Comparison of ENCODE assay signal across 11 cellular contexts in genomic region chr10:112958275-112958995, GRCh38. TPM values are rescaled to one million over a fixed set of nuclear protein-coding genes. Genes with fewer than 3 reads are reported as not detected.
DNase-seq lines count a peak whose midpoint lies in the region; ATAC-seq and TF ChIP-seq lines count a peak whose summit lies in the region.
"Had no signal": no experiment of that assay in that cellular context is flagged by ENCODE, and none has a peak within 500 bp of the region (broad histone marks: within the 10 kb centered on the region; RNA-seq: fewer than 3 reads in every experiment).

No MANE protein-coding gene starts in this region.

- H3K27ac ChIP-seq in osteoblast (ENCODE audit: low read depth, low read length) (peak overlapping the region; percentile 95), upper lobe of right lung (no peak overlapping the region)

- H3K4me3 ChIP-seq in osteoblast (ENCODE audit: insufficient read depth, low read length) (peak overlapping the region; percentile 36), upper lobe of right lung (no peak overlapping the region), MG63 (no peak overlapping the region)

- ATAC-seq in upper lobe of right lung, result no peak
- no peak for ATAC-seq in HG03442 (IDR thresholded peaks at IDR 0.05; ENCODE audit: unreplicated experiment)

- DNase-seq in Daoy (ENCODE audit: low read depth), result peak; percentile 57
- DNase-seq in fibroblast of gingiva (ENCODE audit: low read depth), result peak; percentile 90
- peak; percentile 69 for DNase-seq in osteoblast (ENCODE audit: insufficient read length, low spot score, missing footprints)
- no peak for DNase-seq in SHP77 treated with DMSO at 0.1 percent for 48 hours (lab: John Stamatoyannopoulos, UW)
- DNase-seq in upper lobe of right lung, result no peak
- no peak for DNase-seq in MG63
- DNase-seq: activated T-cell treated with anti-CD3 and anti-CD28 coated beads for 4 hours, DMS153, NCI-H446 had no signal

- intact Hi-C loops in upper lobe of right lung (cut with DNase I), result no loop called here

- H3K27me3 ChIP-seq in osteoblast (ENCODE audit: insufficient read depth, low read length), result no peaks in the 10 kb centered on the region
- no peaks in the 10 kb centered on the region for H3K27me3 ChIP-seq in upper lobe of right lung
- no peaks in the 10 kb centered on the region for H3K27me3 ChIP-seq in MG63

- peaks cover 79% of the 10 kb centered on the region for H3K79me2 ChIP-seq in osteoblast (ENCODE audit: insufficient read depth, low read length)

- H3K4me1 ChIP-seq in osteoblast (ENCODE audit: insufficient read depth, low read length) (peaks cover 68% of the 10 kb centered on the region), upper lobe of right lung (peaks cover 45% of the 10 kb centered on the region)

- TF ChIP-seq CTCF in osteoblast (IDR thresholded peaks at IDR 0.05; ENCODE audit: extremely low read depth, low read depth, low read length) (no peak), upper lobe of right lung (IDR thresholded peaks at IDR 0.05) (no peak)

- no peak overlapping the region for H2AFZ ChIP-seq in osteoblast (ENCODE audit: low read length)

- no peaks in the 10 kb centered on the region for H3K36me3 ChIP-seq in osteoblast (ENCODE audit: insufficient read depth, low read length)
- H3K36me3 ChIP-seq in upper lobe of right lung, result no peaks in the 10 kb centered on the region
- H3K36me3 ChIP-seq in MG63, result no peaks in the 10 kb centered on the region

- peaks cover 7% of the 10 kb centered on the region for H4K20me1 ChIP-seq in osteoblast (ENCODE audit: insufficient read depth, low read length)

- H3K9me3 ChIP-seq in osteoblast (ENCODE audit: low read depth, low read length) (no peaks in the 10 kb centered on the region), upper lobe of right lung (no peaks in the 10 kb centered on the region), MG63 (no peaks in the 10 kb centered on the region)

- H3K4me2 ChIP-seq in osteoblast (ENCODE audit: insufficient read depth, low read length), result peak overlapping the region; percentile 75

TF ChIP-seq in PFSK-1, 5 proteins besides CTCF, POLR2A, EP300 and RAD21:
- TF ChIP-seq SIN3A (IDR thresholded peaks at IDR 0.05; ENCODE audit: borderline replicate concordance, insufficient read depth, low read length) (0 out of 2 replicates have a peak, but pooled peaks have one; percentile 45), FOXP2 (optimal IDR thresholded peaks at IDR 0.05; ENCODE audit: borderline replicate concordance, extremely low read depth, extremely low read length, insufficient read depth) (no peak)

RNA-seq across cellular contexts. Expression of gene TCF7L2, which starts 8.4 kb away (rescaled TPM):
- total RNA-seq in Daoy (2014; rRNA removed; shearing (Covaris generic)), result 0.60 and 1.9 TPM in 2 replicates
- polyA plus RNA-seq in PFSK-1 (2012; ENCODE audit: insufficient read length, low read depth), result 31.3 TPM
- total RNA-seq in osteoblast (9.0 and 10.6 TPM in 2 replicates), upper lobe of right lung (47.4 TPM)
- 0.89 TPM in 1 of 2 replicates, not detected in the other for total RNA-seq in MG63 (2014; rRNA removed; shearing (Covaris generic); ENCODE audit: low replicate concordance)

Comparison
In these comparisons a context has a peak if more than half of its experiments do, and no peak if none do; other contexts are left out.
1. DNase-seq: peak in Daoy (single experiment), fibroblast of gingiva (single experiment) and osteoblast (single experiment); none in SHP77 treated with DMSO at 0.1 percent for 48 hours (single experiment), upper lobe of right lung (single experiment) and MG63 (single experiment).